8 cellular contexts compared by ENCODE assay signal in genomic region chr15:78506971-78507830, GRCh38. TPM values are rescaled to one million over a fixed set of nuclear protein-coding genes. Genes with fewer than 3 reads are reported as not detected.
DNase-seq lines count a peak whose midpoint lies in the region; ATAC-seq and TF ChIP-seq lines count a peak whose summit lies in the region.

Gene HYKK, plus strand, starts transcription at chr15:78507577. Its CDS starts 5,512 bp downstream, at chr15:78513089.

- peak within 1 kb of the TSS; percentile 59 for H3K4me3 ChIP-seq in SU-DHL-6 (ENCODE audit: insufficient read depth, low read length, poor library complexity, severe bottlenecking)
- H3K4me3 ChIP-seq in cardiac muscle cell: peak within 1 kb of the TSS; percentile 57
- peak within 1 kb of the TSS; percentile 71 for H3K4me3 ChIP-seq in ovary
- H3K4me3 ChIP-seq in thyroid gland (replicated peaks in 1 of 3): peak within 1 kb of the TSS; percentile 37 to 75 (median 61)

- TF ChIP-seq POLR2A in ovary (IDR thresholded peaks at IDR 0.05): no peak
- TF ChIP-seq POLR2A in thyroid gland (IDR thresholded peaks at IDR 0.05): peak in 1 of 2 donors; percentile 62

- no peaks in the 10 kb centered on the region for H4K20me1 ChIP-seq in SU-DHL-6 (ENCODE audit: low read depth, low read length)

- 0 to 1% (median 0%) methylated on average over 50 to 63 of the region's 63 CpGs for WGBS in ovary, 3 donors
- WGBS in thyroid gland, 2 donors: 2 to 5% methylated on average over 24 to 41 of the region's 63 CpGs

- DNase-seq in GM10266 (ENCODE audit: extremely low spot score) (peak; percentile 89), NCI-H128 (lab: John Stamatoyannopoulos, UW; ENCODE audit: unreplicated experiment) (peak; percentile 88), cardiac muscle cell (ENCODE audit: low read depth in 1 of 2, low spot score in 1 of 2) (peak; percentile 97 to 98), ovary (peak; percentile 88 to 93 (median 89)), thyroid gland (peak; percentile 95 to 97)
- DNase-seq in activated naive CD8-positive, alpha-beta T cell treated with anti-CD3 and anti-CD28 coated beads, Interleukin-2, amount 50 U/mL, for 16 hours (ENCODE audit: low read depth, low spot score): peak; percentile 54

- H3K79me2 ChIP-seq in SU-DHL-6 (ENCODE audit: insufficient read depth, low read length): no peaks in the 10 kb centered on the region

- H3K4me1 ChIP-seq in cardiac muscle cell (ENCODE audit: low read depth) (no peaks in the 10 kb centered on the region), ovary (ENCODE audit: insufficient read depth) (no peaks in the 10 kb centered on the region), thyroid gland (peaks cover 6 to 11% of the 10 kb centered on the region in 2 donors)

- H3K36me3 ChIP-seq in SU-DHL-6 (ENCODE audit: low read length): no peaks in the 10 kb centered on the region
- no peaks in the 10 kb centered on the region for H3K36me3 ChIP-seq in cardiac muscle cell
- H3K36me3 ChIP-seq in ovary: no peaks in the 10 kb centered on the region
- no peaks in the 10 kb centered on the region for H3K36me3 ChIP-seq in thyroid gland

- intact Hi-C loops in ovary (cut with DNase I): no loop called here
- intact Hi-C loops in thyroid gland (cut with DNase I): no loop called here

- no peak for TF ChIP-seq CTCF in GM10266 (IDR thresholded peaks at IDR 0.05; ENCODE audit: control insufficient read depth, insufficient read depth, low read depth, missing control alignments)
- TF ChIP-seq CTCF in SU-DHL-6 (IDR thresholded peaks at IDR 0.05; ENCODE audit: insufficient read depth, low read length, poor library complexity, severe bottlenecking): no peak
- no peak for TF ChIP-seq CTCF in cardiac muscle cell (IDR thresholded peaks at IDR 0.05; ENCODE audit: low read depth, low read length)
- peak in 2 of 3 donors; percentile 20 to 26 for TF ChIP-seq CTCF in ovary (IDR thresholded peaks at IDR 0.05)
- peak in 3 of 6 experiments; percentile 28 to 32 (median 32) for TF ChIP-seq CTCF in thyroid gland (IDR thresholded peaks at IDR 0.05)

- H3K27me3 ChIP-seq in SU-DHL-6 (ENCODE audit: low read length) (no peaks in the 10 kb centered on the region), cardiac muscle cell (peaks cover 16% of the 10 kb centered on the region), ovary (no peaks in the 10 kb centered on the region), thyroid gland (no peaks in the 10 kb centered on the region)

- no peak for TF ChIP-seq EP300 in ovary (IDR thresholded peaks at IDR 0.05)

- peak within 1 kb of the TSS; percentile 57 for H3K9ac ChIP-seq in SU-DHL-6 (ENCODE audit: low read length)

- H3K9me3 ChIP-seq in SU-DHL-6 (ENCODE audit: insufficient read depth, low read length) (no peaks in the 10 kb centered on the region), cardiac muscle cell (ENCODE audit: low read depth) (no peaks in the 10 kb centered on the region), ovary (no peaks in the 10 kb centered on the region), thyroid gland (no peaks in the 10 kb centered on the region)

- 0 out of 2 replicates have a peak, but pooled peaks cover 8% of the 10 kb centered on the region for H3F3A ChIP-seq in SU-DHL-6 (ENCODE audit: insufficient read depth)

- H2AFZ ChIP-seq in SU-DHL-6 (ENCODE audit: low read depth, low read length, severe bottlenecking): peak within 1 kb of the TSS; percentile 76

- peak; percentile 79 for ATAC-seq in HG02678 (IDR thresholded peaks at IDR 0.05; ENCODE audit: unreplicated experiment)

- H3K9me2 ChIP-seq in SU-DHL-6 (replicated peaks; ENCODE audit: insufficient read depth, low read length): no peaks in the 10 kb centered on the region

- H3K4me2 ChIP-seq in SU-DHL-6 (ENCODE audit: low read depth, low read length, poor library complexity, severe bottlenecking): peak within 1 kb of the TSS; percentile 60

- H3K27ac ChIP-seq in SU-DHL-6 (ENCODE audit: low read depth, low read length) (no peak within 1 kb of the TSS), cardiac muscle cell (no peak within 1 kb of the TSS), ovary (peak within 1 kb of the TSS; percentile 5 to 77), thyroid gland (peak within 1 kb of the TSS in 2 of 3 donors; percentile 46 to 50)

RNA-seq across cellular contexts. Expression of gene HYKK, which starts in this region (rescaled TPM):
- 6.1 and 9.2 TPM in 2 replicates for total RNA-seq in cardiac muscle cell
- polyA plus RNA-seq in cardiac muscle cell: 3.7 and 6.4 TPM in 2 replicates
- total RNA-seq in ovary: 10 to 100 TPM in 1 of 7 donors, 1 to 10 TPM in 6; 4.0 to 10.8 (median 8.7) TPM
- polyA plus RNA-seq in ovary: 1 to 10 TPM; 6.7 to 9.4 TPM
- 10 to 100 TPM in 1 of 4 donors, 1 to 10 TPM in 3; 7.0 to 15.0 (median 9.1) TPM for total RNA-seq in thyroid gland

Comparison
In these comparisons a context has a peak if more than half of its experiments do, and no peak if none do; other contexts are left out.
1. CTCF ChIP-seq: peak in ovary (2 of 3); none in GM10266 (single experiment), SU-DHL-6 (single experiment) and cardiac muscle cell (single experiment).
2. H3K27ac ChIP-seq: peak in ovary (2 of 2) and thyroid gland (2 of 3); none in SU-DHL-6 (single experiment) and cardiac muscle cell (single experiment).
3. Peak in every context shown above with its lines, with median percentiles within 50 percentile points of each other: DNase-seq and H3K4me3 ChIP-seq.